Comparison of ENCODE assay signal across 1 cellular context in the genomic region with DNA sequence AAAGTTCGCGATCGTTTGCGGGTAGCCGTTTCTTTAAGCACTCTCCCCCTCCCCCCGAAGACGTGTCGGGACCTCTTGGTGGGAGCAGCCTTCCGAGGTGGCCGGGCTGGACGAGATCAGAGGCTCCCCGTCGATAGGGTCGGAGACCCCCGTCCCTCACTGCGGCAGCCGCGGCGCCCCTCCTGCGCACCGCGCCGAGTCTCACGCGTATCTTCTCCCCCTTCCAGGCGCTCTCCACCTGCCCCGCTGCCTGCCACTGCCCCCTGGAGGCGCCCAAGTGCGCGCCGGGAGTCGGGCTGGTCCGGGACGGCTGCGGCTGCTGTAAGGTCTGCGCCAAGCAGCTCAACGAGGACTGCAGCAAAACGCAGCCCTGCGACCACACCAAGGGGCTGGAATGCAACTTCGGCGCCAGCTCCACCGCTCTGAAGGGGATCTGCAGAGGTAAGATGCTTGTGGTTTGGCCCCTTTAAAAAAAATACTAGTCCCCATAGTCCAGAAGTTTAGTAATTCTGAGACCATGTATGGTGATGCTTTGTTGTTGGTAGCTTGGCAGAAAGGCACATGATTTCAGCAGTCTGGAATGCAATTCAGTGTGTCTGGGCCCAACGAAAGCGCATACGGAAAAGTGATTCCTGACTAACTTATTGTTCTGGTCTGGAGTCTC.
TF ChIP-seq lines count a peak whose summit lies in the region.

No MANE protein-coding gene starts in this region.

TF ChIP-seq in HEK293, 187 proteins besides CTCF, POLR2A, EP300 and RAD21 (continued from another document and continues in another):
- TF ChIP-seq, protein P1, sequence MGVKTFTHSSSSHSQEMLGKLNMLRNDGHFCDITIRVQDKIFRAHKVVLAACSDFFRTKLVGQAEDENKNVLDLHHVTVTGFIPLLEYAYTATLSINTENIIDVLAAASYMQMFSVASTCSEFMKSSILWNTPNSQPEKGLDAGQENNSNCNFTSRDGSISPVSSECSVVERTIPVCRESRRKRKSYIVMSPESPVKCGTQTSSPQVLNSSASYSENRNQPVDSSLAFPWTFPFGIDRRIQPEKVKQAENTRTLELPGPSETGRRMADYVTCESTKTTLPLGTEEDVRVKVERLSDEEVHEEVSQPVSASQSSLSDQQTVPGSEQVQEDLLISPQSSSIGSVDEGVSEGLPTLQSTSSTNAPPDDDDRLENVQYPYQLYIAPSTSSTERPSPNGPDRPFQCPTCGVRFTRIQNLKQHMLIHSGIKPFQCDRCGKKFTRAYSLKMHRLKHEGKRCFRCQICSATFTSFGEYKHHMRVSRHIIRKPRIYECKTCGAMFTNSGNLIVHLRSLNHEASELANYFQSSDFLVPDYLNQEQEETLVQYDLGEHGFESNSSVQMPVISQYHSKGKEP (tag by site-specific recombination; IDR thresholded peaks at IDR 0.05) = peak; percentile 88
- no peak for TF ChIP-seq ZNF292 (tag by site-specific recombination; IDR thresholded peaks at IDR 0.05; ENCODE audit: borderline replicate concordance, low read depth)
- TF ChIP-seq ZNF398 (tag by site-specific recombination; IDR thresholded peaks at IDR 0.05) = no peak
- no peak for TF ChIP-seq ZNF10 (tag by site-specific recombination; IDR thresholded peaks at IDR 0.05)
- peak; percentile 78 for TF ChIP-seq PATZ1 (tag by site-specific recombination; IDR thresholded peaks at IDR 0.05)
- no peak for TF ChIP-seq ZNF626 (tag by site-specific recombination; IDR thresholded peaks at IDR 0.05)
- TF ChIP-seq ZNF132 (tag by site-specific recombination; IDR thresholded peaks at IDR 0.05; ENCODE audit: borderline replicate concordance) = no peak
- no peak for TF ChIP-seq ZNF16 (tag by site-specific recombination; IDR thresholded peaks at IDR 0.05; ENCODE audit: low read depth)
- TF ChIP-seq ZNF169 (tag by site-specific recombination; IDR thresholded peaks at IDR 0.05) = no peak
- TF ChIP-seq ZNF366 (tag by site-specific recombination; conservative IDR thresholded peaks at IDR 0.05) = no peak
- TF ChIP-seq BCL11B (tag by site-specific recombination; IDR thresholded peaks at IDR 0.05; ENCODE audit: low read depth) = no peak; the same call in 1 of the 2 replicates
- TF ChIP-seq ZNF549 (tag by site-specific recombination; IDR thresholded peaks at IDR 0.05) = no peak
- TF ChIP-seq ZNF223 (tag by site-specific recombination; IDR thresholded peaks at IDR 0.05) = no peak
- peak; percentile 75 for TF ChIP-seq ZNF843 (tag by site-specific recombination; IDR thresholded peaks at IDR 0.05)
- TF ChIP-seq ZNF48 (tag by site-specific recombination; IDR thresholded peaks at IDR 0.05) = no peak
- no peak for TF ChIP-seq INSM2 (tag by site-specific recombination; IDR thresholded peaks at IDR 0.05)
- TF ChIP-seq ZBTB49 (tag by site-specific recombination; IDR thresholded peaks at IDR 0.05; ENCODE audit: low read depth) = no peak
- no peak for TF ChIP-seq ZNF558 (tag by site-specific recombination; IDR thresholded peaks at IDR 0.05)
- TF ChIP-seq ZSCAN16 (tag by site-specific recombination; IDR thresholded peaks at IDR 0.05) = no peak
- peak; percentile 64; the same call in 1 of the 2 replicates for TF ChIP-seq ZNF610 (tag by site-specific recombination; IDR thresholded peaks at IDR 0.05; ENCODE audit: borderline replicate concordance)
- TF ChIP-seq ZNF423 (tag by site-specific recombination; IDR thresholded peaks at IDR 0.05) = peak; percentile 19; the same call in 1 of the 2 replicates
- TF ChIP-seq, protein P2, sequence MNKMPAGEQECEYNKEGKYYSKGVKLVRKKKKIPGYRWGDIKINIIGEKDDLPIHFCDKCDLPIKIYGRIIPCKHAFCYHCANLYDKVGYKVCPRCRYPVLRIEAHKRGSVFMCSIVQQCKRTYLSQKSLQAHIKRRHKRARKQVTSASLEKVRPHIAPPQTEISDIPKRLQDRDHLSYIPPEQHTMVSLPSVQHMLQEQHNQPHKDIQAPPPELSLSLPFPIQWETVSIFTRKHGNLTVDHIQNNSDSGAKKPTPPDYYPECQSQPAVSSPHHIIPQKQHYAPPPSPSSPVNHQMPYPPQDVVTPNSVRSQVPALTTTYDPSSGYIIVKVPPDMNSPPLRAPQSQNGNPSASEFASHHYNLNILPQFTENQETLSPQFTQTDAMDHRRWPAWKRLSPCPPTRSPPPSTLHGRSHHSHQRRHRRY (tag by site-specific recombination; IDR thresholded peaks at IDR 0.05) = no peak
- TF ChIP-seq ZNF157 (tag by site-specific recombination; IDR thresholded peaks at IDR 0.05) = no peak
- TF ChIP-seq GLIS1 (tag by site-specific recombination; IDR thresholded peaks at IDR 0.05) = peak; percentile 67; the same call in 1 of the 2 replicates
- no peak for TF ChIP-seq REPIN1 (tag by site-specific recombination; IDR thresholded peaks at IDR 0.05; ENCODE audit: low read depth)
- TF ChIP-seq ZNF404 (tag by site-specific recombination; IDR thresholded peaks at IDR 0.05) = no peak
- no peak for TF ChIP-seq EGR2 (tag by site-specific recombination; IDR thresholded peaks at IDR 0.05; ENCODE audit: low read depth)
- TF ChIP-seq, protein P3, sequence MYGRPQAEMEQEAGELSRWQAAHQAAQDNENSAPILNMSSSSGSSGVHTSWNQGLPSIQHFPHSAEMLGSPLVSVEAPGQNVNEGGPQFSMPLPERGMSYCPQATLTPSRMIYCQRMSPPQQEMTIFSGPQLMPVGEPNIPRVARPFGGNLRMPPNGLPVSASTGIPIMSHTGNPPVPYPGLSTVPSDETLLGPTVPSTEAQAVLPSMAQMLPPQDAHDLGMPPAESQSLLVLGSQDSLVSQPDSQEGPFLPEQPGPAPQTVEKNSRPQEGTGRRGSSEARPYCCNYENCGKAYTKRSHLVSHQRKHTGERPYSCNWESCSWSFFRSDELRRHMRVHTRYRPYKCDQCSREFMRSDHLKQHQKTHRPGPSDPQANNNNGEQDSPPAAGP (tag by site-specific recombination; IDR thresholded peaks at IDR 0.05) = peak; percentile 53
- no peak for TF ChIP-seq FEZF1 (tag by site-specific recombination; IDR thresholded peaks at IDR 0.05)
- TF ChIP-seq, protein P4, sequence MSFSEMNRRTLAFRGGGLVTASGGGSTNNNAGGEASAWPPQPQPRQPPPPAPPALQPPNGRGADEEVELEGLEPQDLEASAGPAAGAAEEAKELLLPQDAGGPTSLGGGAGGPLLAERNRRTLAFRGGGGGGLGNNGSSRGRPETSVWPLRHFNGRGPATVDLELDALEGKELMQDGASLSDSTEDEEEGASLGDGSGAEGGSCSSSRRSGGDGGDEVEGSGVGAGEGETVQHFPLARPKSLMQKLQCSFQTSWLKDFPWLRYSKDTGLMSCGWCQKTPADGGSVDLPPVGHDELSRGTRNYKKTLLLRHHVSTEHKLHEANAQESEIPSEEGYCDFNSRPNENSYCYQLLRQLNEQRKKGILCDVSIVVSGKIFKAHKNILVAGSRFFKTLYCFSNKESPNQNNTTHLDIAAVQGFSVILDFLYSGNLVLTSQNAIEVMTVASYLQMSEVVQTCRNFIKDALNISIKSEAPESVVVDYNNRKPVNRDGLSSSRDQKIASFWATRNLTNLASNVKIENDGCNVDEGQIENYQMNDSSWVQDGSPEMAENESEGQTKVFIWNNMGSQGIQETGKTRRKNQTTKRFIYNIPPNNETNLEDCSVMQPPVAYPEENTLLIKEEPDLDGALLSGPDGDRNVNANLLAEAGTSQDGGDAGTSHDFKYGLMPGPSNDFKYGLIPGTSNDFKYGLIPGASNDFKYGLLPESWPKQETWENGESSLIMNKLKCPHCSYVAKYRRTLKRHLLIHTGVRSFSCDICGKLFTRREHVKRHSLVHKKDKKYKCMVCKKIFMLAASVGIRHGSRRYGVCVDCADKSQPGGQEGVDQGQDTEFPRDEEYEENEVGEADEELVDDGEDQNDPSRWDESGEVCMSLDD (tag by site-specific recombination; IDR thresholded peaks at IDR 0.05) = no peak; the same call in 1 of the 2 replicates
- TF ChIP-seq YY2 (tag by site-specific recombination; IDR thresholded peaks at IDR 0.05) = no peak
- TF ChIP-seq ZNF600 (tag by site-specific recombination; IDR thresholded peaks at IDR 0.05) = peak; percentile 86
- TF ChIP-seq ZNF335 (tag by site-specific recombination; conservative IDR thresholded peaks at IDR 0.05) = peak; percentile 47; the same call in 1 of the 2 replicates
- TF ChIP-seq KLF10 (tag by site-specific recombination; IDR thresholded peaks at IDR 0.05) = no peak
- TF ChIP-seq ZNF274 (IDR thresholded peaks at IDR 0.05; ENCODE audit: low read length) = no peak
- no peak for TF ChIP-seq ZNF274 (tag by site-specific recombination; IDR thresholded peaks at IDR 0.05; ENCODE audit: borderline replicate concordance)
- TF ChIP-seq, protein P5, sequence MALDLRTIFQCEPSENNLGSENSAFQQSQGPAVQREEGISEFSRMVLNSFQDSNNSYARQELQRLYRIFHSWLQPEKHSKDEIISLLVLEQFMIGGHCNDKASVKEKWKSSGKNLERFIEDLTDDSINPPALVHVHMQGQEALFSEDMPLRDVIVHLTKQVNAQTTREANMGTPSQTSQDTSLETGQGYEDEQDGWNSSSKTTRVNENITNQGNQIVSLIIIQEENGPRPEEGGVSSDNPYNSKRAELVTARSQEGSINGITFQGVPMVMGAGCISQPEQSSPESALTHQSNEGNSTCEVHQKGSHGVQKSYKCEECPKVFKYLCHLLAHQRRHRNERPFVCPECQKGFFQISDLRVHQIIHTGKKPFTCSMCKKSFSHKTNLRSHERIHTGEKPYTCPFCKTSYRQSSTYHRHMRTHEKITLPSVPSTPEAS (tag by site-specific recombination; IDR thresholded peaks at IDR 0.05) = peak; percentile 68
